1 cellular context compared by ENCODE assay signal in genomic region chr4:158094413-158095110, GRCh38.
TF ChIP-seq lines count a peak whose summit lies in the region.

No MANE protein-coding gene starts in this region.

TF ChIP-seq in GM23338, 12 proteins besides CTCF, POLR2A, EP300 and RAD21 (continued from another document):
- TF ChIP-seq CREB1 (CRISPR knock-in tag; IDR thresholded peaks at IDR 0.05; ENCODE audit: low read depth) = no peak
- TF ChIP-seq ZNF331 (CRISPR knock-in tag; IDR thresholded peaks at IDR 0.05; ENCODE audit: low read depth) = no peak
- no peak for TF ChIP-seq EZH2phosphoT487 (IDR thresholded peaks at IDR 0.05; ENCODE audit: unreplicated experiment)
- TF ChIP-seq ZNF114 (CRISPR knock-in tag; IDR thresholded peaks at IDR 0.05) = no peak
- TF ChIP-seq JUNB (IDR thresholded peaks at IDR 0.05; ENCODE audit: unreplicated experiment) = no peak
- TF ChIP-seq REST (IDR thresholded peaks at IDR 0.05; ENCODE audit: unreplicated experiment) = no peak
